In the genomic region with DNA sequence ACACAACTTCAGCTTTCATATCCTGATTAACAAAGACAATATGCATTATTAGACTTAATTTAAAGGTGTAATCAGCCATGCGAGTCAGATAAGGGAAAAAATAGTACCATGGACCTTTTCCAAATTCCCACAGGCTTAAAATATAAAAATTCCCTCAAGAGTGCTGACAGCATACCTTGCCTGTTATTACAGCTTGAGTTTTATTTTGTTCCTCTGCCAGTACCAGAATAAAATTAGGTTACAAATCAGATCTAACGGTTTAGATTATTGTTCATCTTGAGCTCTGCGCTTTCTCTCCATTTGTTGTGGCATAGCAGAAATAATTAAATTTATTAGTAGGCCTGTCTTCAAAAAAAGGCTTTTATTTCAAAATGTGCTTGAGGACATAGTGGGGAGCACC, we compare ENCODE assay signal across 1 cellular context.
TF ChIP-seq lines count a peak whose summit lies in the region.

No MANE protein-coding gene starts in this region.

TF ChIP-seq in SK-N-SH treated with all-trans-retinoic acid at 6 μM for 48 hours, 23 proteins besides CTCF, POLR2A, EP300 and RAD21 (continued from another document):
- TF ChIP-seq, protein P1, sequence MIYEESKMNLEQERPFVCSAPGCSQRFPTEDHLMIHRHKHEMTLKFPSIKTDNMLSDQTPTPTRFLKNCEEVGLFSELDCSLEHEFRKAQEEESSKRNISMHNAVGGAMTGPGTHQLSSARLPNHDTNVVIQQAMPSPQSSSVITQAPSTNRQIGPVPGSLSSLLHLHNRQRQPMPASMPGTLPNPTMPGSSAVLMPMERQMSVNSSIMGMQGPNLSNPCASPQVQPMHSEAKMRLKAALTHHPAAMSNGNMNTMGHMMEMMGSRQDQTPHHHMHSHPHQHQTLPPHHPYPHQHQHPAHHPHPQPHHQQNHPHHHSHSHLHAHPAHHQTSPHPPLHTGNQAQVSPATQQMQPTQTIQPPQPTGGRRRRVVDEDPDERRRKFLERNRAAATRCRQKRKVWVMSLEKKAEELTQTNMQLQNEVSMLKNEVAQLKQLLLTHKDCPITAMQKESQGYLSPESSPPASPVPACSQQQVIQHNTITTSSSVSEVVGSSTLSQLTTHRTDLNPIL (CRISPR knock-in tag; IDR thresholded peaks at IDR 0.05; ENCODE audit: low read depth), result 0 out of 2 replicates have a peak, but pooled peaks have one; percentile 42
- no peak for TF ChIP-seq ARNTL (CRISPR knock-in tag; IDR thresholded peaks at IDR 0.05; ENCODE audit: borderline replicate concordance, low read depth)
- TF ChIP-seq ESRRG (CRISPR knock-in tag; IDR thresholded peaks at IDR 0.05), result peak; percentile 59; the same call in 1 of the 2 replicates
- TF ChIP-seq, protein P2, sequence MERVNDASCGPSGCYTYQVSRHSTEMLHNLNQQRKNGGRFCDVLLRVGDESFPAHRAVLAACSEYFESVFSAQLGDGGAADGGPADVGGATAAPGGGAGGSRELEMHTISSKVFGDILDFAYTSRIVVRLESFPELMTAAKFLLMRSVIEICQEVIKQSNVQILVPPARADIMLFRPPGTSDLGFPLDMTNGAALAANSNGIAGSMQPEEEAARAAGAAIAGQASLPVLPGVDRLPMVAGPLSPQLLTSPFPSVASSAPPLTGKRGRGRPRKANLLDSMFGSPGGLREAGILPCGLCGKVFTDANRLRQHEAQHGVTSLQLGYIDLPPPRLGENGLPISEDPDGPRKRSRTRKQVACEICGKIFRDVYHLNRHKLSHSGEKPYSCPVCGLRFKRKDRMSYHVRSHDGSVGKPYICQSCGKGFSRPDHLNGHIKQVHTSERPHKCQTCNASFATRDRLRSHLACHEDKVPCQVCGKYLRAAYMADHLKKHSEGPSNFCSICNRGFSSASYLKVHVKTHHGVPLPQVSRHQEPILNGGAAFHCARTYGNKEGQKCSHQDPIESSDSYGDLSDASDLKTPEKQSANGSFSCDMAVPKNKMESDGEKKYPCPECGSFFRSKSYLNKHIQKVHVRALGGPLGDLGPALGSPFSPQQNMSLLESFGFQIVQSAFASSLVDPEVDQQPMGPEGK (CRISPR knock-in tag; IDR thresholded peaks at IDR 0.05; ENCODE audit: borderline replicate concordance), result no peak
- TF ChIP-seq ZNF70 (CRISPR knock-in tag; IDR thresholded peaks at IDR 0.05), result 0 out of 2 replicates have a peak, but pooled peaks have one; percentile 38
- peak; percentile 44 for TF ChIP-seq ZNF8 (CRISPR knock-in tag; IDR thresholded peaks at IDR 0.05)
- TF ChIP-seq, protein P3, sequence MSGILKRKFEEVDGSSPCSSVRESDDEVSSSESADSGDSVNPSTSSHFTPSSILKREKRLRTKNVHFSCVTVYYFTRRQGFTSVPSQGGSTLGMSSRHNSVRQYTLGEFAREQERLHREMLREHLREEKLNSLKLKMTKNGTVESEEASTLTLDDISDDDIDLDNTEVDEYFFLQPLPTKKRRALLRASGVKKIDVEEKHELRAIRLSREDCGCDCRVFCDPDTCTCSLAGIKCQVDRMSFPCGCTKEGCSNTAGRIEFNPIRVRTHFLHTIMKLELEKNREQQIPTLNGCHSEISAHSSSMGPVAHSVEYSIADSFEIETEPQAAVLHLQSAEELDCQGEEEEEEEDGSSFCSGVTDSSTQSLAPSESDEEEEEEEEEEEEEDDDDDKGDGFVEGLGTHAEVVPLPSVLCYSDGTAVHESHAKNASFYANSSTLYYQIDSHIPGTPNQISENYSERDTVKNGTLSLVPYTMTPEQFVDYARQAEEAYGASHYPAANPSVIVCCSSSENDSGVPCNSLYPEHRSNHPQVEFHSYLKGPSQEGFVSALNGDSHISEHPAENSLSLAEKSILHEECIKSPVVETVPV (CRISPR knock-in tag; IDR thresholded peaks at IDR 0.05), result peak; percentile 66; the same call in 1 of the 2 replicates
- TF ChIP-seq BACH2 (CRISPR knock-in tag; IDR thresholded peaks at IDR 0.05; ENCODE audit: borderline replicate concordance), result no peak
- TF ChIP-seq ZFP3 (CRISPR knock-in tag; IDR thresholded peaks at IDR 0.05), result peak; percentile 44; the same call in 1 of the 2 replicates
- TF ChIP-seq ZFP30 (CRISPR knock-in tag; IDR thresholded peaks at IDR 0.05), result 0 out of 2 replicates have a peak, but pooled peaks have one; percentile 7
- TF ChIP-seq OSR1 (CRISPR knock-in tag; IDR thresholded peaks at IDR 0.05), result no peak
